Comparison of ENCODE assay signal across 20 cellular contexts in the genomic region with DNA sequence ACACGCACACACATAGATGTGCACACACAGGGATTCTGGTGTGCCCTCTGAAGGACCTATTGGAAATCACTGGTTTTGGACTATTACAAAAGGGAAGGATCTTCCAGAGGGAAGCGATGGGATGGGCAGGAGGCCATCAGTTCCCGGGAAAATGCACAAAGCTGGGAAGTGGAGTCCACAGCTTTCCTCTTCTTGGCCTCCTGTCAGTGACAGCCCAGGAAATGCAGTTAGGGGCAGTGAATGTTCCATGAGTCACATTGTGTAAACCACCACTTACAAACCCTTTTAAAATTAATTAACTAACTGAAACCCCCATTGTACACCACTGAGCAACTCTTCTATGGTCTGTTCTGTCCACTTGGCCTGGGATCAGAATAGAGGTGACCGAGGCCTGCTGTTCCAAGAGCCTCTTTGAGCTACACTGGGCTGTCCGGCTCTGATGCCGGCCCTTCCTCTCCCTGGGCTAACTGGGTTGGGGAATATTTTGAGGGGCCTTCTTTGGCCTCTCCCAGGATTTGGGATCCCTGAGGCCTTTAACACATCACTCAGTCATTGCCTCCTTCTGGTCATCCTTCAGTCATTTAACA.
DNase-seq lines count a peak whose midpoint lies in the region; FAIRE-seq and TF ChIP-seq lines count a peak whose summit lies in the region.
"Had no signal": no experiment of that assay in that cellular context is flagged by ENCODE, and none has a peak within 500 bp of the region (broad histone marks: within the 10 kb centered on the region; RNA-seq: fewer than 3 reads in every experiment).

No MANE protein-coding gene starts in this region.

- TF ChIP-seq CTCF in bronchial epithelial cell (IDR thresholded peaks at IDR 0.05; ENCODE audit: insufficient read depth, low read length, severe bottlenecking) (no peak), brain microvascular endothelial cell (IDR thresholded peaks at IDR 0.05; ENCODE audit: low read depth, low read length, missing control alignments) (no peak)

- H3K27ac Mint-ChIP-seq in activated T-helper 1 cell treated with anti-CD3 and anti-CD28 coated beads, Interleukin-12 subunit alpha, Interleukin-12 subunit beta, Interleukin-2, Interleukin-4 antibody, amounts not matched to agents 30 ng/mL and 10 ng/mL and 1 ng/mL, durations not matched to agents 14 hours and 24 hours and 36 hours, result no peak overlapping the region
- H3K27ac Mint-ChIP-seq: activated B cell treated with CpG ODN at 0.5 μM for 24 hours; activated CD4-positive, alpha-beta memory T cell treated with anti-CD3 and anti-CD28 coated beads for 36 hours; naive thymus-derived CD4-positive, alpha-beta T cell had no signal

- intact Hi-C loops in activated T-helper 1 cell treated with anti-CD3 and anti-CD28 coated beads, Interleukin-12 subunit alpha, Interleukin-12 subunit beta, Interleukin-2, Interleukin-4 antibody, amounts not matched to agents 30 ng/mL and 10 ng/mL and 1 ng/mL, durations not matched to agents 14 hours and 24 hours and 36 hours (cut with micrococcal nuclease), result no loop called here

- H3K4me3 ChIP-seq in bronchial epithelial cell (ENCODE audit: low read depth, low read length) (no peak overlapping the region), brain microvascular endothelial cell (ENCODE audit: low read depth, low read length) (no peak overlapping the region)
- H3K4me3 ChIP-seq: A549; BLaER1 treated with 17β-estradiol and CSF1 and Interleukin-3, amounts not matched to agents 10 nM and 100 nM had no signal

- H3K4me1 Mint-ChIP-seq in activated T-helper 1 cell treated with anti-CD3 and anti-CD28 coated beads, Interleukin-12 subunit alpha, Interleukin-12 subunit beta, Interleukin-2, Interleukin-4 antibody, amounts not matched to agents 30 ng/mL and 10 ng/mL and 1 ng/mL, durations not matched to agents 14 hours and 24 hours and 36 hours (ENCODE audit: low read depth), result no peaks in the 10 kb centered on the region
- H3K4me1 Mint-ChIP-seq: activated B cell treated with CpG ODN at 0.5 μM for 24 hours had no signal

- H3K4me3 Mint-ChIP-seq in activated T-helper 1 cell treated with anti-CD3 and anti-CD28 coated beads, Interleukin-12 subunit alpha, Interleukin-12 subunit beta, Interleukin-2, Interleukin-4 antibody, amounts not matched to agents 30 ng/mL and 10 ng/mL and 1 ng/mL, durations not matched to agents 14 hours and 24 hours and 36 hours, result no peak overlapping the region
- H3K4me3 Mint-ChIP-seq: activated B cell treated with CpG ODN at 0.5 μM for 24 hours; activated CD4-positive, alpha-beta memory T cell treated with anti-CD3 and anti-CD28 coated beads for 36 hours; naive thymus-derived CD4-positive, alpha-beta T cell had no signal

- H3K27ac ChIP-seq in brain microvascular endothelial cell, result no peak overlapping the region
- H3K27ac ChIP-seq: A549; BLaER1 treated with 17β-estradiol and CSF1 and Interleukin-3, amounts not matched to agents 10 nM and 100 nM; parathyroid adenoma had no signal

- H3K9me3 Mint-ChIP-seq in activated T-helper 1 cell treated with anti-CD3 and anti-CD28 coated beads, Interleukin-12 subunit alpha, Interleukin-12 subunit beta, Interleukin-2, Interleukin-4 antibody, amounts not matched to agents 30 ng/mL and 10 ng/mL and 1 ng/mL, durations not matched to agents 14 hours and 24 hours and 36 hours, result no peaks in the 10 kb centered on the region
- H3K9me3 Mint-ChIP-seq: activated B cell treated with CpG ODN at 0.5 μM for 24 hours; activated CD4-positive, alpha-beta memory T cell treated with anti-CD3 and anti-CD28 coated beads for 36 hours had no signal

- peak; percentile 42 for DNase-seq in AG08396 (ENCODE audit: low spot score)
- peak; percentile 44 for DNase-seq in LHCN-M2 (ENCODE audit: low read depth)
- DNase-seq in bronchial epithelial cell (ENCODE audit: low read depth), result peak; percentile 20
- peak; percentile 9 for DNase-seq in kidney glomerular epithelial cell (lab: John Stamatoyannopoulos, UW)
- no peak for DNase-seq in brain microvascular endothelial cell
- no peak for DNase-seq in cortex of kidney (lab: John Stamatoyannopoulos, UW)
- no peak for DNase-seq in middle frontal gyrus (ENCODE audit: extremely low spot score, low spot score)
- DNase-seq in activated T-helper 1 cell treated with anti-CD3 and anti-CD28 coated beads, Interleukin-12 subunit alpha, Interleukin-12 subunit beta, Interleukin-2, Interleukin-4 antibody, amounts not matched to agents 30 ng/mL and 10 ng/mL and 1 ng/mL, durations not matched to agents 14 hours and 24 hours and 36 hours (ENCODE audit: low spot score), result no peak
- DNase-seq: activated B cell treated with CpG ODN at 0.5 μM for 24 hours; activated CD4-positive, alpha-beta memory T cell treated with anti-CD3 and anti-CD28 coated beads for 36 hours; activated gamma-delta T cell; central memory CD4-positive, alpha-beta T cell; H7; mesendoderm; naive thymus-derived CD4-positive, alpha-beta T cell; NCI-H1694; NCI-H526 treated with DMSO at 0.1 percent for 48 hours had no signal

- FAIRE-seq in bronchial epithelial cell (lab: Jason Lieb, UNC), result no peak
- FAIRE-seq: A549 had no signal

- in situ Hi-C loops in brain microvascular endothelial cell (cut with HindIII; ENCODE audit: low pct_ligation_motif_present, low sequenced_read_pairs), result no loop called here

- peaks cover 6% of the 10 kb centered on the region for H3K27me3 Mint-ChIP-seq in activated T-helper 1 cell treated with anti-CD3 and anti-CD28 coated beads, Interleukin-12 subunit alpha, Interleukin-12 subunit beta, Interleukin-2, Interleukin-4 antibody, amounts not matched to agents 30 ng/mL and 10 ng/mL and 1 ng/mL, durations not matched to agents 14 hours and 24 hours and 36 hours (ENCODE audit: insufficient read depth)
- H3K27me3 Mint-ChIP-seq: activated CD4-positive, alpha-beta memory T cell treated with anti-CD3 and anti-CD28 coated beads for 36 hours had no signal

- H3K36me3 ChIP-seq in bronchial epithelial cell (ENCODE audit: control insufficient read depth, insufficient read depth, low read length) (no peaks in the 10 kb centered on the region), brain microvascular endothelial cell (replicated peaks) (no peaks in the 10 kb centered on the region)
- H3K36me3 ChIP-seq: BLaER1 treated with 17β-estradiol and CSF1 and Interleukin-3, amounts not matched to agents 10 nM and 100 nM had no signal

- no peaks in the 10 kb centered on the region for H3K36me3 Mint-ChIP-seq in activated T-helper 1 cell treated with anti-CD3 and anti-CD28 coated beads, Interleukin-12 subunit alpha, Interleukin-12 subunit beta, Interleukin-2, Interleukin-4 antibody, amounts not matched to agents 30 ng/mL and 10 ng/mL and 1 ng/mL, durations not matched to agents 14 hours and 24 hours and 36 hours (ENCODE audit: low read depth)
- H3K36me3 Mint-ChIP-seq: activated CD4-positive, alpha-beta memory T cell treated with anti-CD3 and anti-CD28 coated beads for 36 hours; naive thymus-derived CD4-positive, alpha-beta T cell had no signal

- no peaks in the 10 kb centered on the region for H3K27me3 ChIP-seq in bronchial epithelial cell (ENCODE audit: control insufficient read depth, insufficient read depth, low read length)
- H3K27me3 ChIP-seq in brain microvascular endothelial cell (replicated peaks), result no peaks in the 10 kb centered on the region
- H3K27me3 ChIP-seq: BLaER1 treated with 17β-estradiol and CSF1 and Interleukin-3, amounts not matched to agents 10 nM and 100 nM had no signal

Comparison
In these comparisons a context has a peak if more than half of its experiments do, and no peak if none do; other contexts are left out.
1. DNase-seq: peak in AG08396 (single experiment), LHCN-M2 (single experiment), bronchial epithelial cell (single experiment) and kidney glomerular epithelial cell (single experiment); none in brain microvascular endothelial cell (single experiment), cortex of kidney (single experiment), middle frontal gyrus (single experiment) and activated T-helper 1 cell treated with anti-CD3 and anti-CD28 coated beads, Interleukin-12 subunit alpha, Interleukin-12 subunit beta, Interleukin-2, Interleukin-4 antibody, amounts not matched to agents 30 ng/mL and 10 ng/mL and 1 ng/mL, durations not matched to agents 14 hours and 24 hours and 36 hours (single experiment).